ENCODE assay signal across 1 cellular context in genomic region chr3:127556565-127556964, GRCh38.
TF ChIP-seq lines count a peak whose summit lies in the region.

No MANE protein-coding gene starts in this region.

TF ChIP-seq in GM23338, 12 proteins besides CTCF, POLR2A, EP300 and RAD21 (continued from another document):
- TF ChIP-seq, protein P1, sequence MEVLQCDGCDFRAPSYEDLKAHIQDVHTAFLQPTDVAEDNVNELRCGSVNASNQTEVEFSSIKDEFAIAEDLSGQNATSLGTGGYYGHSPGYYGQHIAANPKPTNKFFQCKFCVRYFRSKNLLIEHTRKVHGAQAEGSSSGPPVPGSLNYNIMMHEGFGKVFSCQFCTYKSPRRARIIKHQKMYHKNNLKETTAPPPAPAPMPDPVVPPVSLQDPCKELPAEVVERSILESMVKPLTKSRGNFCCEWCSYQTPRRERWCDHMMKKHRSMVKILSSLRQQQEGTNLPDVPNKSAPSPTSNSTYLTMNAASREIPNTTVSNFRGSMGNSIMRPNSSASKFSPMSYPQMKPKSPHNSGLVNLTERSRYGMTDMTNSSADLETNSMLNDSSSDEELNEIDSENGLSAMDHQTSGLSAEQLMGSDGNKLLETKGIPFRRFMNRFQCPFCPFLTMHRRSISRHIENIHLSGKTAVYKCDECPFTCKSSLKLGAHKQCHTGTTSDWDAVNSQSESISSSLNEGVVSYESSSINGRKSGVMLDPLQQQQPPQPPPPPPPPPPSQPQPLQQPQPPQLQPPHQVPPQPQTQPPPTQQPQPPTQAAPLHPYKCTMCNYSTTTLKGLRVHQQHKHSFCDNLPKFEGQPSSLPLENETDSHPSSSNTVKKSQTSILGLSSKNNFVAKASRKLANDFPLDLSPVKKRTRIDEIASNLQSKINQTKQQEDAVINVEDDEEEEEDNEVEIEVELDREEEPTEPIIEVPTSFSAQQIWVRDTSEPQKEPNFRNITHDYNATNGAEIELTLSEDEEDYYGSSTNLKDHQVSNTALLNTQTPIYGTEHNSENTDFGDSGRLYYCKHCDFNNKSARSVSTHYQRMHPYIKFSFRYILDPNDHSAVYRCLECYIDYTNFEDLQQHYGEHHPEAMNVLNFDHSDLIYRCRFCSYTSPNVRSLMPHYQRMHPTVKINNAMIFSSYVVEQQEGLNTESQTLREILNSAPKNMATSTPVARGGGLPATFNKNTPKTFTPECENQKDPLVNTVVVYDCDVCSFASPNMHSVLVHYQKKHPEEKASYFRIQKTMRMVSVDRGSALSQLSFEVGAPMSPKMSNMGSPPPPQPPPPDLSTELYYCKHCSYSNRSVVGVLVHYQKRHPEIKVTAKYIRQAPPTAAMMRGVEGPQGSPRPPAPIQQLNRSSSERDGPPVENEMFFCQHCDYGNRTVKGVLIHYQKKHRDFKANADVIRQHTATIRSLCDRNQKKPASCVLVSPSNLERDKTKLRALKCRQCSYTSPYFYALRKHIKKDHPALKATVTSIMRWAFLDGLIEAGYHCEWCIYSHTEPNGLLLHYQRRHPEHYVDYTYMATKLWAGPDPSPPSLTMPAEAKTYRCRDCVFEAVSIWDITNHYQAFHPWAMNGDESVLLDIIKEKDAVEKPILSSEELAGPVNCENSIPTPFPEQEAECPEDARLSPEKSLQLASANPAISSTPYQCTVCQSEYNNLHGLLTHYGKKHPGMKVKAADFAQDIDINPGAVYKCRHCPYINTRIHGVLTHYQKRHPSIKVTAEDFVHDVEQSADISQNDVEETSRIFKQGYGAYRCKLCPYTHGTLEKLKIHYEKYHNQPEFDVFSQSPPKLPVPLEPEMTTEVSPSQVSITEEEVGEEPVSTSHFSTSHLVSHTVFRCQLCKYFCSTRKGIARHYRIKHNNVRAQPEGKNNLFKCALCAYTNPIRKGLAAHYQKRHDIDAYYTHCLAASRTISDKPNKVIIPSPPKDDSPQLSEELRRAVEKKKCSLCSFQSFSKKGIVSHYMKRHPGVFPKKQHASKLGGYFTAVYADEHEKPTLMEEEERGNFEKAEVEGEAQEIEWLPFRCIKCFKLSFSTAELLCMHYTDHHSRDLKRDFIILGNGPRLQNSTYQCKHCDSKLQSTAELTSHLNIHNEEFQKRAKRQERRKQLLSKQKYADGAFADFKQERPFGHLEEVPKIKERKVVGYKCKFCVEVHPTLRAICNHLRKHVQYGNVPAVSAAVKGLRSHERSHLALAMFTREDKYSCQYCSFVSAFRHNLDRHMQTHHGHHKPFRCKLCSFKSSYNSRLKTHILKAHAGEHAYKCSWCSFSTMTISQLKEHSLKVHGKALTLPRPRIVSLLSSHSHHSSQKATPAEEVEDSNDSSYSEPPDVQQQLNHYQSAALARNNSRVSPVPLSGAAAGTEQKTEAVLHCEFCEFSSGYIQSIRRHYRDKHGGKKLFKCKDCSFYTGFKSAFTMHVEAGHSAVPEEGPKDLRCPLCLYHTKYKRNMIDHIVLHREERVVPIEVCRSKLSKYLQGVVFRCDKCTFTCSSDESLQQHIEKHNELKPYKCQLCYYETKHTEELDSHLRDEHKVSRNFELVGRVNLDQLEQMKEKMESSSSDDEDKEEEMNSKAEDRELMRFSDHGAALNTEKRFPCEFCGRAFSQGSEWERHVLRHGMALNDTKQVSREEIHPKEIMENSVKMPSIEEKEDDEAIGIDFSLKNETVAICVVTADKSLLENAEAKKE (CRISPR knock-in tag; IDR thresholded peaks at IDR 0.05) = no peak
- TF ChIP-seq STAT1 (IDR thresholded peaks at IDR 0.05; ENCODE audit: unreplicated experiment) = no peak
- TF ChIP-seq, protein P2, sequence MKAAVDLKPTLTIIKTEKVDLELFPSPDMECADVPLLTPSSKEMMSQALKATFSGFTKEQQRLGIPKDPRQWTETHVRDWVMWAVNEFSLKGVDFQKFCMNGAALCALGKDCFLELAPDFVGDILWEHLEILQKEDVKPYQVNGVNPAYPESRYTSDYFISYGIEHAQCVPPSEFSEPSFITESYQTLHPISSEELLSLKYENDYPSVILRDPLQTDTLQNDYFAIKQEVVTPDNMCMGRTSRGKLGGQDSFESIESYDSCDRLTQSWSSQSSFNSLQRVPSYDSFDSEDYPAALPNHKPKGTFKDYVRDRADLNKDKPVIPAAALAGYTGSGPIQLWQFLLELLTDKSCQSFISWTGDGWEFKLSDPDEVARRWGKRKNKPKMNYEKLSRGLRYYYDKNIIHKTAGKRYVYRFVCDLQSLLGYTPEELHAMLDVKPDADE (IDR thresholded peaks at IDR 0.05) = no peak
